Comparison of ENCODE assay signal across 1 cellular context in the genomic region with DNA sequence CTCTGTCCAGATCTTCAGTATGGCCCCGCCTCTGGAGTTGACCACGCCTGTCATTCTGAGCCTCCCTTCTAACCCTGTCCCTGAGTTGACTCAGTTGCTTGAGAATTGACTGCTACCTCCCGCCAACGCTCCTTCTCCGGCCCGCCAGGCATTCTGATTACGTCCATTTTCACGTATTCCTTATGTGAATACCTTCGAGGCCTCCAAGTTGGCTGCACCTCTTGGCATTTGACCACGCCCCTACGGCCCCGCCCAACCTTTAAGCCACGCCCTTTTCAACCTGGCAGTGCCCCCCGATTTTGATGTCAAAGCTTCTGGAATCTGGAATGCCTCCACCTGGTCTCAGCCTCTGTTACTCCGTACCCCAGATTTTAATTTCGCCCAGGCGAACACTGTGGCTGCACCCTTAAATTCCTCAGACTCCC.
TF ChIP-seq lines count a peak whose summit lies in the region.

No MANE protein-coding gene starts in this region.

TF ChIP-seq in endothelial cell of umbilical vein, 7 proteins besides CTCF, POLR2A, EP300 and RAD21:
- TF ChIP-seq MAX (IDR thresholded peaks at IDR 0.05; ENCODE audit: insufficient read depth, insufficient read length) (no peak), EZH2 (IDR thresholded peaks at IDR 0.05; ENCODE audit: borderline replicate concordance, low read depth, low read length, severe bottlenecking) (no peak), MYC (IDR thresholded peaks at IDR 0.05; ENCODE audit: low read depth, low read length) (no peak), JUN (IDR thresholded peaks at IDR 0.05; ENCODE audit: borderline replicate concordance, insufficient read depth, insufficient read length, low read depth) (no peak), FOS (IDR thresholded peaks at IDR 0.05; ENCODE audit: borderline replicate concordance, insufficient read depth, low read length) (no peak), GATA2 (IDR thresholded peaks at IDR 0.05; ENCODE audit: insufficient read depth, insufficient read length, low read depth, low read length) (no peak), POLR2AphosphoS5 (IDR thresholded peaks at IDR 0.05; ENCODE audit: insufficient read depth, low read depth, low read length) (no peak)
